In genomic region chr2:39411186-39411944, GRCh38 we compare ENCODE assay signal across 8 cellular contexts.
DNase-seq lines count a peak whose midpoint lies in the region; ATAC-seq and FAIRE-seq lines count a peak whose summit lies in the region.

No MANE protein-coding gene starts in this region.

- DNase-seq in activated T-cell treated with anti-CD3 and anti-CD28 coated beads, Interleukin-2, amount 50 U/mL, for 24 hours: no peak
- DNase-seq in activated T-cell treated with anti-CD3 and anti-CD28 coated beads for 4 hours (no peak), RCC 7860 (ENCODE audit: low spot score) (peak; percentile 98), fibroblast of peridontal ligament (ENCODE audit: extremely low read depth) (peak; percentile 92)
- no peak for DNase-seq in stimulated activated naive CD4-positive, alpha-beta T cell treated with Interleukin-2 at 50 U/mL for 16 hours (lab: John Stamatoyannopoulos, UW)

- no peak overlapping the region for H3K4me3 Mint-ChIP-seq in activated T-cell treated with anti-CD3 and anti-CD28 coated beads, Interleukin-2, amount 50 U/mL, for 24 hours

- no peak for ATAC-seq in HG02885 (IDR thresholded peaks at IDR 0.05; ENCODE audit: poor library complexity, unreplicated experiment)
- no peak for ATAC-seq in GM19397 (IDR thresholded peaks at IDR 0.05; ENCODE audit: unreplicated experiment)

- no peaks in the 10 kb centered on the region for H3K36me3 Mint-ChIP-seq in activated T-cell treated with anti-CD3 and anti-CD28 coated beads, Interleukin-2, amount 50 U/mL, for 24 hours (ENCODE audit: low read depth)

- H3K27ac ChIP-seq in stomach smooth muscle (ENCODE audit: low read length): peak overlapping the region; percentile 3

- no peaks in the 10 kb centered on the region for H3K9me3 ChIP-seq in stomach smooth muscle (ENCODE audit: control insufficient read depth in 2 of 2, low read length in 2 of 2)

- no peaks in the 10 kb centered on the region for H3K27me3 Mint-ChIP-seq in activated T-cell treated with anti-CD3 and anti-CD28 coated beads, Interleukin-2, amount 50 U/mL, for 24 hours

- no peaks in the 10 kb centered on the region for H3K36me3 ChIP-seq in stomach smooth muscle (ENCODE audit: control insufficient read depth in 2 of 2, insufficient read depth in 2 of 2, low read length in 2 of 2)

- peak overlapping the region; percentile 46 for H3K27ac Mint-ChIP-seq in activated T-cell treated with anti-CD3 and anti-CD28 coated beads, Interleukin-2, amount 50 U/mL, for 24 hours

- peaks cover 76% of the 10 kb centered on the region for H3K4me1 Mint-ChIP-seq in activated T-cell treated with anti-CD3 and anti-CD28 coated beads, Interleukin-2, amount 50 U/mL, for 24 hours (ENCODE audit: low read depth)

- peaks cover 12% of the 10 kb centered on the region for H3K4me1 ChIP-seq in stomach smooth muscle (ENCODE audit: control insufficient read depth, insufficient read depth, low read length)

- peak overlapping the region in 1 of 2 donors; percentile 54 for H3K4me3 ChIP-seq in stomach smooth muscle (ENCODE audit: low read length in 2 of 2)

- no peak overlapping the region for H3K9ac ChIP-seq in stomach smooth muscle (ENCODE audit: low read length in 2 of 2)

- no peaks in the 10 kb centered on the region for H3K9me3 Mint-ChIP-seq in activated T-cell treated with anti-CD3 and anti-CD28 coated beads, Interleukin-2, amount 50 U/mL, for 24 hours

- no peaks in the 10 kb centered on the region for H3K27me3 ChIP-seq in stomach smooth muscle (ENCODE audit: control insufficient read depth in 1 of 2, insufficient read depth in 2 of 2, low read length in 2 of 2)

- peak; percentile 97 for FAIRE-seq in RCC 7860 (lab: Jason Lieb, UNC)

Comparison
In these comparisons a context has a peak if more than half of its experiments do, and no peak if none do; other contexts are left out.
1. DNase-seq: peak in RCC 7860 (single experiment) and fibroblast of peridontal ligament (single experiment); none in activated T-cell treated with anti-CD3 and anti-CD28 coated beads, Interleukin-2, amount 50 U/mL, for 24 hours (single experiment), activated T-cell treated with anti-CD3 and anti-CD28 coated beads for 4 hours (single experiment) and stimulated activated naive CD4-positive, alpha-beta T cell treated with Interleukin-2 at 50 U/mL for 16 hours (single experiment).